ENCODE assay signal across 31 cellular contexts in the genomic region with DNA sequence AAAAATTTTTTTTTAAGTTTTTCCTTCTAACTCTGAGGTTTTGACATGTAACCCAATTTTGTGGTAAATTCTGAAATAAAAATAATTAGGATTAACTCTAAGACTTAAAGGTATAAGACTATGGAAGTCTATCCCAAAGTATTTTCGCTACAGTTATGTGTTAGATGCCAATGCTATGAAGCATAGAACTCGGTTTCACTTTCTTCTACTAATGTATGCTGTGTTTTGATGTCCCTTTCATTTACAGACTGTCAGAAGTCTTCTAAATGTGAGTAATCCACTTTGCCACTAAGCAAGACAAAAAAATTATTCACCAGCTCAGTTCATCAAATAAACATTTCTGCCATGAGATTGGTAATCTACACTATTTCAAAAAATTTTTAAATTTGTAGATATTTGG.
"Had no signal": no experiment of that assay in that cellular context is flagged by ENCODE, and none has a peak within 500 bp of the region (broad histone marks: within the 10 kb centered on the region; RNA-seq: fewer than 3 reads in every experiment).

No MANE protein-coding gene starts in this region.

- H3K9me3 ChIP-seq: MG63, SJSA1 had no signal

- H3K36me3 ChIP-seq: brain microvascular endothelial cell, MG63, SJSA1 had no signal

- H3K4me2 ChIP-seq: PC-9 had no signal

- H2AFZ ChIP-seq: PC-9 had no signal

- H3K27me3 ChIP-seq: brain microvascular endothelial cell, MG63, SJSA1 had no signal

- ATAC-seq: activated T-helper 17 cell treated with anti-CD3 and anti-CD28 coated beads, Interleukin-2, amount 50 U/mL, for 72 hours; Right ventricle myocardium inferior; SK-N-SH treated with all-trans-retinoic acid at 6 μM for 48 hours; T-helper 17 cell had no signal

- H3K36me3 Mint-ChIP-seq: activated naive CD8-positive, alpha-beta T cell had no signal

- H3K4me3 Mint-ChIP-seq: activated B cell treated with CpG ODN at 0.5 μM for 24 hours; activated CD4-positive, alpha-beta memory T cell treated with anti-CD3 and anti-CD28 coated beads, Interleukin-2, amount 10 ng/mL, durations not matched to agents 7 days and 5 days; activated naive CD4-positive, alpha-beta T cell treated with anti-CD3 and anti-CD28 coated beads for 36 hours; activated naive CD8-positive, alpha-beta T cell; activated T-helper 17 cell treated with anti-CD3 and anti-CD28 coated beads, Interleukin-2, amount 50 U/mL, for 72 hours; T-helper 17 cell had no signal

- H3K27ac Mint-ChIP-seq: activated B cell treated with CpG ODN at 0.5 μM for 24 hours; activated CD4-positive, alpha-beta memory T cell treated with anti-CD3 and anti-CD28 coated beads, Interleukin-2, amount 10 ng/mL, durations not matched to agents 7 days and 5 days; activated naive CD4-positive, alpha-beta T cell treated with anti-CD3 and anti-CD28 coated beads for 36 hours; activated naive CD8-positive, alpha-beta T cell; activated T-helper 17 cell treated with anti-CD3 and anti-CD28 coated beads, Interleukin-2, amount 50 U/mL, for 72 hours; T-helper 17 cell had no signal

- DNase-seq: activated B cell treated with CpG ODN at 0.5 μM for 24 hours; activated CD4-positive, alpha-beta memory T cell treated with anti-CD3 and anti-CD28 coated beads, Interleukin-2, amount 10 ng/mL, durations not matched to agents 7 days and 5 days; activated CD4-positive, alpha-beta T cell treated with anti-CD3 and anti-CD28 coated beads, Interleukin-2, amount 50 U/mL, for 1 hour; activated gamma-delta T cell; activated naive CD4-positive, alpha-beta T cell treated with anti-CD3 and anti-CD28 coated beads for 36 hours; activated T-cell treated with anti-CD3 and anti-CD28 coated beads for 4 hours; activated T-cell treated with anti-CD3 and anti-CD28 coated beads, Interleukin-2, amount 50 U/mL, for 48 hours; amygdala; brain microvascular endothelial cell; cerebellar nuclear complex; Kasumi-1; KBM-7; MG63; MV-4-11; NCI-H1092 treated with DMSO at 0.1 percent for 48 hours; NCI-H1417 treated with DMSO at 0.1 percent for 48 hours; NCI-H1694; NCI-H2029; NCI-H2107; NCI-H345; NCI-H510A; NCI-H69; NK-92 treated with Interleukin-12 subunit alpha and Interleukin-12 subunit beta, amount 100 ng/mL, for 24 hours; PC-9; T-helper 17 cell; T-helper 9 cell had no signal

- H3K4me3 ChIP-seq: MG63, PC-9, SJSA1 had no signal

- H3K4me1 ChIP-seq: SJSA1 had no signal

- H3K27ac ChIP-seq: brain microvascular endothelial cell, PC-9, SJSA1 had no signal

- H3K27me3 Mint-ChIP-seq: activated B cell treated with CpG ODN at 0.5 μM for 24 hours; activated CD4-positive, alpha-beta memory T cell treated with anti-CD3 and anti-CD28 coated beads, Interleukin-2, amount 10 ng/mL, durations not matched to agents 7 days and 5 days; activated naive CD8-positive, alpha-beta T cell; activated T-helper 17 cell treated with anti-CD3 and anti-CD28 coated beads, Interleukin-2, amount 50 U/mL, for 72 hours; T-helper 17 cell had no signal

- H3K4me1 Mint-ChIP-seq: activated B cell treated with CpG ODN at 0.5 μM for 24 hours; activated CD4-positive, alpha-beta memory T cell treated with anti-CD3 and anti-CD28 coated beads, Interleukin-2, amount 10 ng/mL, durations not matched to agents 7 days and 5 days; activated T-helper 17 cell treated with anti-CD3 and anti-CD28 coated beads, Interleukin-2, amount 50 U/mL, for 72 hours; T-helper 17 cell had no signal
